In the genomic region with DNA sequence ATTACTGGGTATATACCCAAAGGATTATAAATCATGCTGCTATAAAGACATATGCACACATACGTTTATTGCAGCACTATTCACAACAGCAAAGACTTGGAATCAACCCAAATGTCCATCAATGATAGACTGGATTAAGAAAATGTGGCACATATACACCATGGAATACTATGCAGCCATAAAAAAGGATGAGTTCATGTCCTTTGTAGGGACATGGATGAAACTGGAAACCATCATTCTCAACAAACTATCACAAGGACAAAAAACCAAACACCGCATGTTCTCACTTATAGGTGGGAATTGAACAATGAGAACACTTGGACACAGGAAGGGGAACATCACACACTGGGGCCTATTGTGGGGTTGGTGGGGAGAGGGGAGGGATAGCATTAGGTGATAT, we compare ENCODE assay signal across 6 cellular contexts. TPM values are rescaled to one million over a fixed set of nuclear protein-coding genes. Genes with fewer than 3 reads are reported as not detected.
"Had no signal": no experiment of that assay in that cellular context is flagged by ENCODE, and none has a peak within 500 bp of the region (broad histone marks: within the 10 kb centered on the region; RNA-seq: fewer than 3 reads in every experiment).

No MANE protein-coding gene starts in this region.

RNA-seq across cellular contexts. Expression of a gene that starts 38.4 kb away (rescaled TPM):
- total RNA-seq: GM23248, GM23338, H1, H7, H9, HFFc6 had no signal
- polyA plus RNA-seq: H1 had no signal
